ENCODE assay signal across 10 cellular contexts in the genomic region with DNA sequence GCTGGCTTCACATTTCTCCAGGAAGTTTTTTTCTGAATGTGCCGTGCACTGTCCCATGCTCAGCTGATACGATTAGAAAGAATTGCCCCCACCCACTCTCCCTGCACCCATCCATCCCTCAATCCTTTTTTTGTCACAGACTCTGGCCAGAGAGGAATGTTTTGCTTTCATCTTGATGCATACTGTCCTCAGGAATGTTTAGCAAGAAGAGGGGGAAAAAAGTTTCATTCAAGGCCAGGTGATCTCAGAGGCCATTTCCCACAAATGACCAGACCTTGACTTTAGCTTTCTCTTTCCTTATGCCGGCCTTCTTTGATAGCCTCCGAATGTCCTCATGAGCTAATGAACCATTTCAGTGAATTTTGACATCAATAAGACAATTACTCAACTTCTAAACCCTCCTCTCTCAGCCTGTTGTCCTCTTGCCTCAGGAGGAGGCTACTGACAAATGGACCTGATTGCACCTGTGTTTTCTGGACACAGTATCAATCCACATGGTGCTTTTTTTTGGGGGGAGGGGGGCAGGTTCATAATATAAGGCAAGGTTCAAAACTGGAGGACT.
A peak's percentile ranks its signal among the peaks of the same experiment; 100 is the strongest.
DNase-seq lines count a peak whose midpoint lies in the region; ATAC-seq and TF ChIP-seq lines count a peak whose summit lies in the region.
"Had no signal": no experiment of that assay in that cellular context is flagged by ENCODE, and none has a peak within 500 bp of the region (broad histone marks: within the 10 kb centered on the region; RNA-seq: fewer than 3 reads in every experiment).

No MANE protein-coding gene starts in this region.

- H3K27ac Mint-ChIP-seq in WTC11, result peak overlapping the region; percentile 74
- peak overlapping the region; percentile 52 for H3K27ac Mint-ChIP-seq in stimulated activated effector memory CD8-positive, alpha-beta T cell treated with anti-CD3 and anti-CD28 coated beads, Interleukin-12 subunit alpha, Interleukin-12 subunit beta, amount 100 ng/mL, for 72 hours
- H3K27ac Mint-ChIP-seq: memory B cell had no signal

- no peaks in the 10 kb centered on the region for H3K36me3 Mint-ChIP-seq in WTC11
- H3K36me3 Mint-ChIP-seq in stimulated activated effector memory CD8-positive, alpha-beta T cell treated with anti-CD3 and anti-CD28 coated beads, Interleukin-12 subunit alpha, Interleukin-12 subunit beta, amount 100 ng/mL, for 72 hours, result peaks cover 6% of the 10 kb centered on the region
- H3K36me3 Mint-ChIP-seq: memory B cell had no signal

- POLR2A ChIA-PET in WTC11 (lab: Charles Lee), result interaction anchor here (6.6 kb wide), 1 partner anchor 105 kb away, joined by 30 read pairs; the partner anchor contains the start of gene KLF6

- H3K4me3 ChIP-seq in foreskin fibroblast (ENCODE audit: low read depth in 1 of 2, low read length in 2 of 2) (no peak overlapping the region), H7 (ENCODE audit: insufficient read depth, low read depth, low read length) (no peak overlapping the region), dorsolateral prefrontal cortex (no peak overlapping the region)

- H3K27me3 Mint-ChIP-seq in WTC11 (ENCODE audit: low read depth), result no peaks in the 10 kb centered on the region; the same call in 1 of the 2 replicates
- H3K27me3 Mint-ChIP-seq: memory B cell had no signal

- no peak overlapping the region for H3K27ac ChIP-seq in dorsolateral prefrontal cortex

- CTCF ChIA-PET in WTC11 (lab: Charles Lee), result no interaction called here

- H3K27me3 ChIP-seq in H7 (ENCODE audit: control insufficient read depth, insufficient read depth, low read length), result no peaks in the 10 kb centered on the region
- H3K27me3 ChIP-seq in dorsolateral prefrontal cortex, result peaks cover 0 to 4% (median 0%) of the 10 kb centered on the region in 45 donors

- DNase-seq in HCEC 1CT (peak; percentile 71), WTC11 (ENCODE audit: low spot score) (no peak), foreskin fibroblast (peak; percentile 66 to 71), H7 (no peak), OCI-M1 (lab: John Stamatoyannopoulos, UW) (no peak), dorsolateral prefrontal cortex (no peak)
- DNase-seq in stimulated activated effector memory CD8-positive, alpha-beta T cell treated with anti-CD3 and anti-CD28 coated beads, Interleukin-12 subunit alpha, Interleukin-12 subunit beta, amount 100 ng/mL, for 72 hours (ENCODE audit: low spot score in 2 of 2), result no peak
- DNase-seq: activated naive CD4-positive, alpha-beta T cell had no signal

- H3K9me3 Mint-ChIP-seq in WTC11, result peaks cover 4% of the 10 kb centered on the region; the same call in 1 of the 2 replicates
- no peaks in the 10 kb centered on the region for H3K9me3 Mint-ChIP-seq in stimulated activated effector memory CD8-positive, alpha-beta T cell treated with anti-CD3 and anti-CD28 coated beads, Interleukin-12 subunit alpha, Interleukin-12 subunit beta, amount 100 ng/mL, for 72 hours
- H3K9me3 Mint-ChIP-seq: memory B cell had no signal

- intact Hi-C loops in dorsolateral prefrontal cortex (cut with DNase I), result no loop called here

- TF ChIP-seq CTCF in WTC11 (IDR thresholded peaks at IDR 0.05), result no peak
- no peak for TF ChIP-seq CTCF in foreskin fibroblast (IDR thresholded peaks at IDR 0.05; ENCODE audit: low read depth, low read length)
- TF ChIP-seq CTCF in dorsolateral prefrontal cortex (IDR thresholded peaks at IDR 0.05 in 54 of 56, conservative IDR thresholded peaks at IDR 0.05 in 2 of 56; ENCODE audit: low read depth in 1 of 56, partially characterized antibody in 56 of 56), result no peak

- H3K36me3 ChIP-seq in H7 (replicated peaks; ENCODE audit: control insufficient read depth, insufficient read depth, low read length), result no peaks in the 10 kb centered on the region; the same call in 1 of the 2 replicates

- H3K4me1 Mint-ChIP-seq in WTC11, result peaks cover 50% of the 10 kb centered on the region
- H3K4me1 Mint-ChIP-seq in stimulated activated effector memory CD8-positive, alpha-beta T cell treated with anti-CD3 and anti-CD28 coated beads, Interleukin-12 subunit alpha, Interleukin-12 subunit beta, amount 100 ng/mL, for 72 hours, result peaks cover 68% of the 10 kb centered on the region

- H3K4me3 Mint-ChIP-seq in WTC11, result no peak overlapping the region
- no peak overlapping the region for H3K4me3 Mint-ChIP-seq in stimulated activated effector memory CD8-positive, alpha-beta T cell treated with anti-CD3 and anti-CD28 coated beads, Interleukin-12 subunit alpha, Interleukin-12 subunit beta, amount 100 ng/mL, for 72 hours
- H3K4me3 Mint-ChIP-seq: memory B cell had no signal

- no peak for ATAC-seq in WTC11
- no peak for ATAC-seq in stimulated activated effector memory CD8-positive, alpha-beta T cell treated with anti-CD3 and anti-CD28 coated beads, Interleukin-12 subunit alpha, Interleukin-12 subunit beta, amount 100 ng/mL, for 72 hours
- ATAC-seq: esophagus mucosa had no signal

TF ChIP-seq in WTC11, 78 proteins besides CTCF, POLR2A, EP300 and RAD21:
- TF ChIP-seq MYBL2 (CRISPR knock-in tag; IDR thresholded peaks at IDR 0.05) (no peak), NFATC4 (CRISPR knock-in tag; IDR thresholded peaks at IDR 0.05) (no peak), GABPB1 (CRISPR knock-in tag; IDR thresholded peaks at IDR 0.05) (peak; percentile 78; the same call in 1 of the 2 replicates)

Comparison
In these comparisons a context has a peak if more than half of its experiments do, and no peak if none do; other contexts are left out.
1. DNase-seq: peak in HCEC 1CT (single experiment) and foreskin fibroblast (2 of 2); none in WTC11 (single experiment), stimulated activated effector memory CD8-positive, alpha-beta T cell treated with anti-CD3 and anti-CD28 coated beads, Interleukin-12 subunit alpha, Interleukin-12 subunit beta, amount 100 ng/mL, for 72 hours (0 of 2), H7 (single experiment), OCI-M1 (single experiment) and dorsolateral prefrontal cortex (0 of 10).